Comparison of ENCODE assay signal across 11 cellular contexts in the genomic region with DNA sequence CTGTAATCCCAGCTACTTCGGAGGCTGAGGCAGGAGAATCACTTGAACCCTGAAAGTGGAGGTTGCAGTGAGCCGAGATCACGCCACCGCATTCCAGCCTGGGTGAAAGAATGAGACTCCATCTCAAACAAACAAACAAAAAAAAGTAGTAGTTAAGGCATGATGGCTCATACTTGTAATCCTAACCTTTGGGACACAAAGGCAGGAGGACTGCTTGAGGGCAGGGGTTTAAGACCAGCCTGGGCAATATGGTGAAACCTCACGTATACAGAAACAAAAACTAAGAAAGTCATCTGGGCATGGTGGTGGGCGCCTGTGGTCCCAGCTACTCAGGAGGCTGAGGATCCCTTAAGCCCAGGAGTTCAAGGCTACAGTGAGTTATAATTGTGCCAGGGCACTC. TPM values are rescaled to one million over a fixed set of nuclear protein-coding genes. Genes with fewer than 3 reads are reported as not detected.
DNase-seq lines count a peak whose midpoint lies in the region; ATAC-seq and TF ChIP-seq lines count a peak whose summit lies in the region.
"Had no signal": no experiment of that assay in that cellular context is flagged by ENCODE, and none has a peak within 500 bp of the region (broad histone marks: within the 10 kb centered on the region; RNA-seq: fewer than 3 reads in every experiment).

No MANE protein-coding gene starts in this region.

- peak overlapping the region; percentile 45 for H3K27ac Mint-ChIP-seq in activated CD4-positive, alpha-beta T cell treated with anti-CD3 and anti-CD28 coated beads, Interleukin-2, amount 10 ng/mL, durations not matched to agents 24 days and 14 days
- H3K27ac Mint-ChIP-seq in central memory CD8-positive, alpha-beta T cell (ENCODE audit: low read depth): no peak overlapping the region

- CTCF ChIA-PET in OCI-LY7 (lab: Charles Lee; ENCODE audit: unreplicated experiment): no interaction called here

- no TSS peak for BruUV-seq in OCI-LY7 (replicated peaks; lab: Mats Ljungman, UMichigan)

- POLR2A ChIA-PET in OCI-LY7 (lab: Charles Lee): interaction anchor here (1.2 to 1.5 kb wide), 2 partner anchors 11 to 22 kb away, joined by 3 to 5 read pairs; no protein-coding TSS in a partner anchor

- H3K9me3 ChIP-seq in OCI-LY7 (ENCODE audit: low read length): peaks cover 4% of the 10 kb centered on the region; the same call in 1 of the 2 replicates
- no peaks in the 10 kb centered on the region for H3K9me3 ChIP-seq in skeletal muscle satellite cell (replicated peaks; ENCODE audit: low read length)
- H3K9me3 ChIP-seq: sigmoid colon had no signal

- no peaks in the 10 kb centered on the region for H3K9me3 Mint-ChIP-seq in activated CD4-positive, alpha-beta T cell treated with anti-CD3 and anti-CD28 coated beads, Interleukin-2, amount 10 ng/mL, durations not matched to agents 24 days and 14 days
- no peaks in the 10 kb centered on the region for H3K9me3 Mint-ChIP-seq in central memory CD8-positive, alpha-beta T cell

- H2AFZ ChIP-seq in OCI-LY7 (ENCODE audit: low read length): no peak overlapping the region

- TF ChIP-seq CTCF in OCI-LY7 (conservative IDR thresholded peaks at IDR 0.05; ENCODE audit: low read length): no peak

- H3K27ac ChIP-seq in OCI-LY7 (ENCODE audit: low read depth, low read length, poor library complexity, severe bottlenecking): peak overlapping the region; percentile 78
- H3K27ac ChIP-seq: cardiac muscle cell had no signal

- H3K9ac ChIP-seq in skeletal muscle satellite cell (ENCODE audit: low read depth, low read length): peak overlapping the region; percentile 87

- peaks cover 35% of the 10 kb centered on the region for H3K4me1 Mint-ChIP-seq in activated CD4-positive, alpha-beta T cell treated with anti-CD3 and anti-CD28 coated beads, Interleukin-2, amount 10 ng/mL, durations not matched to agents 24 days and 14 days
- peaks cover 37% of the 10 kb centered on the region for H3K4me1 Mint-ChIP-seq in central memory CD8-positive, alpha-beta T cell

- intact Hi-C loops in activated CD4-positive, alpha-beta T cell treated with anti-CD3 and anti-CD28 coated beads, Interleukin-2, amount 10 ng/mL, durations not matched to agents 24 days and 14 days (cut with micrococcal nuclease): loop anchor here (10.0 kb wide), 2 partner anchors 142 to 462 kb away; partner anchors contain the start of genes ICAM3, ILF3 and RAVER1
- intact Hi-C loops in OCI-LY7 (cut with micrococcal nuclease; ENCODE audit: unreplicated experiment): loop anchor here (5.0 kb wide), 1 partner anchor 44 kb away; no protein-coding TSS in a partner anchor

- H3K36me3 Mint-ChIP-seq in activated CD4-positive, alpha-beta T cell treated with anti-CD3 and anti-CD28 coated beads, Interleukin-2, amount 10 ng/mL, durations not matched to agents 24 days and 14 days (ENCODE audit: low read depth): peaks cover 33% of the 10 kb centered on the region
- peaks cover 31% of the 10 kb centered on the region for H3K36me3 Mint-ChIP-seq in central memory CD8-positive, alpha-beta T cell (ENCODE audit: insufficient read depth)

- peak; percentile 59 for DNase-seq in activated CD4-positive, alpha-beta T cell treated with anti-CD3 and anti-CD28 coated beads, Interleukin-2, amount 10 ng/mL, durations not matched to agents 24 days and 14 days
- DNase-seq in activated CD4-positive, alpha-beta T cell treated with anti-CD3 and anti-CD28 coated beads for 48 hours: no peak
- DNase-seq in OCI-LY7 (ENCODE audit: low spot score) (no peak), SIG-M5 (lab: John Stamatoyannopoulos, UW) (no peak)
- DNase-seq in central memory CD8-positive, alpha-beta T cell (ENCODE audit: low spot score in 2 of 2): no peak
- no peak for DNase-seq in stimulated activated CD4-positive, alpha-beta T cell treated with anti-CD3 and anti-CD28 coated beads, Interleukin-4, amount 100 ng/mL, for 24 hours
- DNase-seq: activated CD4-positive, alpha-beta T cell treated with anti-CD3 and anti-CD28 coated beads for 4 hours; sigmoid colon had no signal

- peaks cover 80% of the 10 kb centered on the region for H3K4me1 ChIP-seq in OCI-LY7 (ENCODE audit: insufficient read depth, low read length, poor library complexity, severe bottlenecking)
- H3K4me1 ChIP-seq in skeletal muscle satellite cell (ENCODE audit: control insufficient read depth, insufficient read depth, low read length): peaks cover 25% of the 10 kb centered on the region

- H3K4me3 Mint-ChIP-seq in activated CD4-positive, alpha-beta T cell treated with anti-CD3 and anti-CD28 coated beads, Interleukin-2, amount 10 ng/mL, durations not matched to agents 24 days and 14 days: peak overlapping the region; percentile 93
- peak overlapping the region; percentile 91 for H3K4me3 Mint-ChIP-seq in central memory CD8-positive, alpha-beta T cell

- H3K27me3 ChIP-seq in skeletal muscle satellite cell (ENCODE audit: control insufficient read depth, insufficient read depth, low read length): no peaks in the 10 kb centered on the region
- H3K27me3 ChIP-seq: cardiac muscle cell, sigmoid colon had no signal

- H3K4me2 ChIP-seq in OCI-LY7 (ENCODE audit: low read length) (peak overlapping the region; percentile 81), skeletal muscle satellite cell (ENCODE audit: low read length) (peak overlapping the region; percentile 81)

- H4K20me1 ChIP-seq in OCI-LY7 (ENCODE audit: insufficient read depth, low read length): peaks cover 29% of the 10 kb centered on the region

- no peaks in the 10 kb centered on the region for H3K9me2 ChIP-seq in OCI-LY7 (ENCODE audit: insufficient read depth, low read length)

- H3K36me3 ChIP-seq in OCI-LY7 (ENCODE audit: insufficient read depth, low read length): peaks cover 62% of the 10 kb centered on the region
- H3K36me3 ChIP-seq in skeletal muscle satellite cell (ENCODE audit: insufficient read depth, low read length): peaks cover 9% of the 10 kb centered on the region
- H3K36me3 ChIP-seq: cardiac muscle cell, sigmoid colon had no signal

- H3K79me2 ChIP-seq in OCI-LY7 (ENCODE audit: insufficient read depth, low read depth, low read length): peaks cover 85% of the 10 kb centered on the region

- H3K27me3 Mint-ChIP-seq in activated CD4-positive, alpha-beta T cell treated with anti-CD3 and anti-CD28 coated beads, Interleukin-2, amount 10 ng/mL, durations not matched to agents 24 days and 14 days: no peaks in the 10 kb centered on the region
- no peaks in the 10 kb centered on the region for H3K27me3 Mint-ChIP-seq in central memory CD8-positive, alpha-beta T cell

- ATAC-seq in central memory CD8-positive, alpha-beta T cell (replicated peaks; ENCODE audit: extremely low read depth, poor library complexity, severe bottlenecking): no peak
- no peak for ATAC-seq in GM21723 (IDR thresholded peaks at IDR 0.05; ENCODE audit: unreplicated experiment)

- H3K4me3 ChIP-seq in OCI-LY7 (ENCODE audit: low read depth, low read length, poor library complexity, severe bottlenecking) (peak overlapping the region; percentile 92), skeletal muscle satellite cell (ENCODE audit: low read length) (peak overlapping the region; percentile 92)

RNA-seq across cellular contexts. Expression of gene DNMT1, which starts 1.8 kb away (rescaled TPM):
- 410 and 414 TPM in 2 replicates for total RNA-seq in activated CD4-positive, alpha-beta T cell treated with anti-CD3 and anti-CD28 coated beads, Interleukin-2, amount 10 ng/mL, durations not matched to agents 24 days and 14 days
- 329 and 365 TPM in 2 replicates for total RNA-seq in OCI-LY7 (2014; rRNA removed; shearing (Covaris generic))
- 680 and 699 TPM in 2 replicates for total RNA-seq in OCI-LY7 (2022)
- 69.7 and 71.2 TPM in 2 replicates for total RNA-seq in skeletal muscle satellite cell (2012; rRNA removed)

RNA-seq across cellular contexts. Expression of gene S1PR2, which starts 38.2 kb away (rescaled TPM):
- 14.3 and 14.7 TPM in 2 replicates for total RNA-seq in activated CD4-positive, alpha-beta T cell treated with anti-CD3 and anti-CD28 coated beads, Interleukin-2, amount 10 ng/mL, durations not matched to agents 24 days and 14 days
- total RNA-seq in OCI-LY7 (2014; rRNA removed; shearing (Covaris generic)): 27.0 and 27.8 TPM in 2 replicates
- total RNA-seq in OCI-LY7 (2022): 51.6 and 64.5 TPM in 2 replicates
- total RNA-seq in skeletal muscle satellite cell (2012; rRNA removed): 13.2 and 18.8 TPM in 2 replicates

RNA-seq across cellular contexts. Expression of gene MRPL4, which starts 59.1 kb away (rescaled TPM):
- total RNA-seq in activated CD4-positive, alpha-beta T cell treated with anti-CD3 and anti-CD28 coated beads, Interleukin-2, amount 10 ng/mL, durations not matched to agents 24 days and 14 days: 163 and 174 TPM in 2 replicates
- total RNA-seq in OCI-LY7 (2014; rRNA removed; shearing (Covaris generic)): 134 and 148 TPM in 2 replicates
- 132 and 155 TPM in 2 replicates for total RNA-seq in OCI-LY7 (2022)
- 74.8 and 81.3 TPM in 2 replicates for total RNA-seq in skeletal muscle satellite cell (2012; rRNA removed)
